In genomic region chr1:145886390-145886789, GRCh38 we compare ENCODE assay signal across 6 cellular contexts. TPM values are rescaled to one million over a fixed set of nuclear protein-coding genes. Genes with fewer than 3 reads are reported as not detected.
A peak's percentile ranks its signal among the peaks of the same experiment; 100 is the strongest.
DNase-seq lines count a peak whose midpoint lies in the region; ATAC-seq and TF ChIP-seq lines count a peak whose summit lies in the region.

No MANE protein-coding gene starts in this region.

- no peak overlapping the region for H3K27ac Mint-ChIP-seq in progenitor cell of endocrine pancreas

- WGBS in HUES64 = 57% methylated on average over 9 of the region's 11 CpGs

- H3K4me1 ChIP-seq in HUES64 (ENCODE audit: insufficient read depth, low read length) = peaks cover 7% of the 10 kb centered on the region

- peaks cover 29% of the 10 kb centered on the region for H3K27me3 ChIP-seq in HUES64 (ENCODE audit: insufficient read depth, low read length)

- peak; percentile 21 for DNase-seq in dermis blood vessel endothelial cell
- no peak for DNase-seq in progenitor cell of endocrine pancreas (ENCODE audit: low spot score, unreplicated experiment)
- DNase-seq in HPDE6-E6E7 (ENCODE audit: extremely low spot score) = no peak
- DNase-seq in NCI-H2196 (lab: John Stamatoyannopoulos, UW; ENCODE audit: unreplicated experiment) = no peak

- no peak for TF ChIP-seq CTCF in progenitor cell of endocrine pancreas (IDR thresholded peaks at IDR 0.05; ENCODE audit: unreplicated experiment)

- peaks cover 23% of the 10 kb centered on the region for H3K4me1 Mint-ChIP-seq in progenitor cell of endocrine pancreas (ENCODE audit: low read depth)

- no peak for ATAC-seq in HG03342 (IDR thresholded peaks at IDR 0.05; ENCODE audit: unreplicated experiment)

- H3K9me3 ChIP-seq in HUES64 (ENCODE audit: insufficient read depth, low read depth, low read length) = no peaks in the 10 kb centered on the region

- no peaks in the 10 kb centered on the region for H3K36me3 Mint-ChIP-seq in progenitor cell of endocrine pancreas (ENCODE audit: insufficient read depth)

- H3K36me3 ChIP-seq in HUES64 (ENCODE audit: insufficient read depth, low read length) = no peaks in the 10 kb centered on the region

- no peak overlapping the region for H3K27ac ChIP-seq in HUES64 (ENCODE audit: low read depth, low read length)

- H3K4me3 ChIP-seq in HUES64 (ENCODE audit: low read length) = peak overlapping the region; percentile 91

- peaks cover 38% of the 10 kb centered on the region for H3K27me3 Mint-ChIP-seq in progenitor cell of endocrine pancreas

- H3K9ac ChIP-seq in HUES64 (ENCODE audit: low read depth, low read length) = no peak overlapping the region

- no peaks in the 10 kb centered on the region for H3K9me3 Mint-ChIP-seq in progenitor cell of endocrine pancreas (ENCODE audit: low read depth)

- H3K4me3 Mint-ChIP-seq in progenitor cell of endocrine pancreas (ENCODE audit: low read depth) = peak overlapping the region; percentile 76

RNA-seq across cellular contexts. Expression of gene ANKRD35, which starts 0.7 kb away (rescaled TPM):
- polyA plus RNA-seq in HUES64 (2013, experiment 1 of 2) = 1.2 TPM
- polyA plus RNA-seq in HUES64 (2013, experiment 2 of 2) = 1.5 TPM
- 0.09 and 0.17 TPM in 2 replicates for total RNA-seq in dermis blood vessel endothelial cell
- total RNA-seq in progenitor cell of endocrine pancreas = 0.31 TPM in 2 replicates

RNA-seq across cellular contexts. Expression of gene ITGA10, which starts 23.5 kb away (rescaled TPM):
- polyA plus RNA-seq in HUES64 (2013, experiment 1 of 2) = 0.05 TPM
- polyA plus RNA-seq in HUES64 (2013, experiment 2 of 2) = 0.32 TPM
- 3.9 and 4.6 TPM in 2 replicates for total RNA-seq in dermis blood vessel endothelial cell
- total RNA-seq in progenitor cell of endocrine pancreas = 0.81 and 0.89 TPM in 2 replicates

RNA-seq across cellular contexts. Expression of gene PIAS3, which starts 27.5 kb away (rescaled TPM):
- 27.8 TPM for polyA plus RNA-seq in HUES64 (2013, experiment 1 of 2)
- polyA plus RNA-seq in HUES64 (2013, experiment 2 of 2) = 35.1 TPM
- total RNA-seq in dermis blood vessel endothelial cell (6.1 and 10.7 TPM in 2 replicates), progenitor cell of endocrine pancreas (36.9 and 38.2 TPM in 2 replicates)

RNA-seq across cellular contexts. Expression of gene PEX11B, which starts 32.1 kb away (rescaled TPM):
- polyA plus RNA-seq in HUES64 (2013, experiment 1 of 2) = 7.6 TPM
- 12.7 TPM for polyA plus RNA-seq in HUES64 (2013, experiment 2 of 2)
- total RNA-seq in dermis blood vessel endothelial cell (34.0 and 41.4 TPM in 2 replicates), progenitor cell of endocrine pancreas (21.1 and 23.9 TPM in 2 replicates)

RNA-seq across cellular contexts. Expression of gene RBM8A, which starts 40.9 kb away (rescaled TPM):
- polyA plus RNA-seq in HUES64 (2013, experiment 1 of 2) = 184 TPM
- polyA plus RNA-seq in HUES64 (2013, experiment 2 of 2) = 175 TPM
- total RNA-seq in dermis blood vessel endothelial cell (187 and 192 TPM in 2 replicates), progenitor cell of endocrine pancreas (163 and 173 TPM in 2 replicates)
